In genomic region chr5:77850536-77851228, GRCh38 we compare ENCODE assay signal across 9 cellular contexts.
DNase-seq lines count a peak whose midpoint lies in the region; ATAC-seq and TF ChIP-seq lines count a peak whose summit lies in the region.
"Had no signal": no experiment of that assay in that cellular context is flagged by ENCODE, and none has a peak within 500 bp of the region (broad histone marks: within the 10 kb centered on the region; RNA-seq: fewer than 3 reads in every experiment).

No MANE protein-coding gene starts in this region.

- H3K4me1 Mint-ChIP-seq in activated B cell treated with CpG ODN at 0.5 μM for 24 hours, result peaks cover 17% of the 10 kb centered on the region

- H3K9me3 ChIP-seq in prostate gland, result no peaks in the 10 kb centered on the region

- H3K27ac Mint-ChIP-seq in activated B cell treated with CpG ODN at 0.5 μM for 24 hours, result no peak overlapping the region

- peaks cover 4% of the 10 kb centered on the region for H3K4me1 ChIP-seq in prostate gland (replicated peaks)

- peak overlapping the region; percentile 81 for H3K4me3 Mint-ChIP-seq in activated B cell treated with CpG ODN at 0.5 μM for 24 hours

- no peak for TF ChIP-seq POLR2A in prostate gland (IDR thresholded peaks at IDR 0.05)

- H3K36me3 Mint-ChIP-seq in activated B cell treated with CpG ODN at 0.5 μM for 24 hours (ENCODE audit: low read depth), result no peaks in the 10 kb centered on the region

- POLR2A ChIA-PET in activated B cell treated with CpG ODN at 0.5 μM for 24 hours (lab: Charles Lee), result no interaction called here

- intact Hi-C loops in activated B cell treated with CpG ODN at 0.5 μM for 24 hours (cut with micrococcal nuclease), result loop anchor here (5.0 to 10.0 kb wide), 3 partner anchors 262 to 1134 kb away; partner anchors contain the start of genes ARSB and SCAMP1
- intact Hi-C loops in prostate gland (cut with DNase I), result no loop called here

- H3K9me3 Mint-ChIP-seq in activated B cell treated with CpG ODN at 0.5 μM for 24 hours, result no peaks in the 10 kb centered on the region

- no peak overlapping the region for H3K27ac ChIP-seq in prostate gland
- H3K27ac ChIP-seq: epithelial cell of prostate had no signal

- in situ Hi-C loops in Caki2 (cut with HindIII; ENCODE audit: low pct_unique_long_range_greater_than_20kb, low sequenced_read_pairs), result no loop called here

- H3K27me3 ChIP-seq in prostate gland (replicated peaks; ENCODE audit: insufficient read depth), result peaks cover 13% of the 10 kb centered on the region

- CTCF ChIA-PET in activated B cell treated with CpG ODN at 0.5 μM for 24 hours (lab: Charles Lee), result no interaction called here

- ATAC-seq in activated B cell treated with CpG ODN at 0.5 μM for 24 hours (ENCODE audit: low read depth) (no peak), GM18511 (IDR thresholded peaks at IDR 0.05; ENCODE audit: unreplicated experiment) (no peak)

- DNase-seq in Caki2 (ENCODE audit: low read depth) (peak; percentile 8), activated B cell treated with CpG ODN at 0.5 μM for 24 hours (no peak), foreskin fibroblast (peak in 1 of 2 donors; percentile 8), prostate gland (ENCODE audit: low spot score) (no peak), NCI-H1694 treated with DMSO at 0.1 percent for 48 hours (lab: John Stamatoyannopoulos, UW) (no peak), putamen (ENCODE audit: low spot score) (no peak), NCI-H510A treated with DMSO at 0.1 percent for 48 hours (lab: John Stamatoyannopoulos, UW) (no peak)

- H3K4me3 ChIP-seq in foreskin fibroblast (ENCODE audit: low read depth in 1 of 2, low read length in 2 of 2) (peak overlapping the region; percentile 38 to 65), prostate gland (peak overlapping the region; percentile 25 to 34)

- no peaks in the 10 kb centered on the region for H3K36me3 ChIP-seq in prostate gland

- TF ChIP-seq CTCF in activated B cell treated with CpG ODN at 0.5 μM for 24 hours (IDR thresholded peaks at IDR 0.05), result no peak
- no peak for TF ChIP-seq CTCF in foreskin fibroblast (IDR thresholded peaks at IDR 0.05; ENCODE audit: low read depth, low read length)
- no peak for TF ChIP-seq CTCF in prostate gland (IDR thresholded peaks at IDR 0.05)

- peaks cover 6% of the 10 kb centered on the region for H3K27me3 Mint-ChIP-seq in activated B cell treated with CpG ODN at 0.5 μM for 24 hours

- WGBS in prostate gland, result 74% methylated on average over 37 of the region's 37 CpGs
